In the genomic region with DNA sequence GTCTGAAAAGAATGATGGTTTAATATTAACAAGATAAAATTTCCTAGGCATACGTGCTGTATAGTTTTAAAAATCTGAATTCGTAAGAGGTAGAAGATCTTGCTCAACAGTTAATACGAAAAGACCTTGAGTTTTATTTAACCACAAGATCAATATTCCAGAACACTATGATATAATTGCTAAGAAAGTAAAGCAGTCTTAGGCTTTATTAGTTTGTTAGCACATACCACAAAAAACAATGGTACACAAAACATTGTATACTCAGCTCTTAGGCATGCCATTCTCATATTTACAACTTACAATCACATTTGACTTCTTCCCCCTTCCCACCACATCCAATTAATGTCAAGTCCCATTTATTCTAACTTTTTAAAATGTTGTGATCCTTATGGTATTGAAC, we compare ENCODE assay signal across 30 cellular contexts.
"Had no signal": no experiment of that assay in that cellular context is flagged by ENCODE, and none has a peak within 500 bp of the region (broad histone marks: within the 10 kb centered on the region; RNA-seq: fewer than 3 reads in every experiment).

No MANE protein-coding gene starts in this region.

- H3K27ac Mint-ChIP-seq: immature natural killer cell; nephron; stimulated activated naive B cell treated with anti-CD40 and anti-IgM and Interleukin-4, amounts not matched to agents 10 μg/mL and 1 μg/mL and 100 μg/mL, for 72 hours had no signal

- DNase-seq: immature natural killer cell; kidney; left colon; left lung; lower lobe of right lung; mammary epithelial cell; mesenchymal stem cell; naive thymus-derived CD8-positive, alpha-beta T cell; nucleus accumbens; posterior cingulate gyrus; retina; right cardiac atrium; stimulated activated CD4-positive, alpha-beta T cell treated with anti-CD3 and anti-CD28 coated beads, Interleukin-12 subunit alpha, Interleukin-12 subunit beta, amount 100 ng/mL, for 4 hours; stimulated activated CD4-positive, alpha-beta T cell treated with anti-CD3 and anti-CD28 coated beads, Interleukin-15, amount 100 ng/mL, for 24 hours; stimulated activated CD4-positive, alpha-beta T cell treated with anti-CD3 and anti-CD28 coated beads, Interleukin-2, amount 100 ng/mL, for 24 hours; stimulated activated CD4-positive, alpha-beta T cell treated with anti-CD3 and anti-CD28 coated beads, Interleukin-4, amount 100 ng/mL, for 1 hour; stimulated activated naive B cell treated with anti-CD40 and anti-IgM and Interleukin-4, amounts not matched to agents 10 μg/mL and 1 μg/mL and 100 μg/mL, for 72 hours; stimulated activated naive CD8-positive, alpha-beta T cell treated with anti-CD3 and anti-CD28 coated beads, Interleukin-15, Interleukin-2, amounts not matched to agents 100 U/mL and 50 U/mL, for 24 hours; stomach; testis; thyroid gland; transverse colon; upper lobe of left lung had no signal

- ATAC-seq: left colon; left lung; lower lobe of right lung; naive thymus-derived CD8-positive, alpha-beta T cell; right cardiac atrium; sciatic nerve; stimulated activated naive B cell treated with anti-CD40 and anti-IgM and Interleukin-4, amounts not matched to agents 10 μg/mL and 1 μg/mL and 100 μg/mL, for 72 hours; stimulated activated naive CD8-positive, alpha-beta T cell treated with anti-CD3 and anti-CD28 coated beads, Interleukin-15, Interleukin-2, amounts not matched to agents 100 U/mL and 50 U/mL, for 24 hours had no signal

- H3K9me3 Mint-ChIP-seq: immature natural killer cell; naive thymus-derived CD8-positive, alpha-beta T cell; nephron; neural crest cell; stimulated activated naive B cell treated with anti-CD40 and anti-IgM and Interleukin-4, amounts not matched to agents 10 μg/mL and 1 μg/mL and 100 μg/mL, for 72 hours had no signal

- H3K4me3 Mint-ChIP-seq: immature natural killer cell; naive thymus-derived CD8-positive, alpha-beta T cell; nephron; neural crest cell; stimulated activated naive B cell treated with anti-CD40 and anti-IgM and Interleukin-4, amounts not matched to agents 10 μg/mL and 1 μg/mL and 100 μg/mL, for 72 hours had no signal

- H3K4me1 ChIP-seq: left lung, lower lobe of right lung, stomach, testis, transverse colon, upper lobe of left lung, vagina had no signal

- H3K27ac ChIP-seq: left lung, lower lobe of right lung, skin epidermis, stomach, testis, thyroid gland, transverse colon, upper lobe of left lung, vagina had no signal

- H3K27me3 ChIP-seq: left lung, stomach, testis, thyroid gland, transverse colon, upper lobe of left lung, vagina had no signal

- H3K4me1 Mint-ChIP-seq: immature natural killer cell; naive thymus-derived CD8-positive, alpha-beta T cell; nephron; neural crest cell; stimulated activated naive B cell treated with anti-CD40 and anti-IgM and Interleukin-4, amounts not matched to agents 10 μg/mL and 1 μg/mL and 100 μg/mL, for 72 hours had no signal

- H3K4me3 ChIP-seq: left lung, lower lobe of right lung, prostate gland, skin epidermis, stomach, testis, thyroid gland, transverse colon, upper lobe of left lung, vagina had no signal

- H3K9me3 ChIP-seq: left lung, lower lobe of right lung, prostate gland, stomach, testis, thyroid gland, transverse colon, upper lobe of left lung, vagina had no signal

- H3K36me3 Mint-ChIP-seq: immature natural killer cell; naive thymus-derived CD8-positive, alpha-beta T cell; stimulated activated naive B cell treated with anti-CD40 and anti-IgM and Interleukin-4, amounts not matched to agents 10 μg/mL and 1 μg/mL and 100 μg/mL, for 72 hours had no signal

- FAIRE-seq: islet of Langerhans, kidney had no signal

- H3K36me3 ChIP-seq: left lung, lower lobe of right lung, prostate gland, stomach, thyroid gland, transverse colon, upper lobe of left lung, vagina had no signal
